Comparison of ENCODE assay signal across 17 cellular contexts in genomic region chr18:10420561-10421352, GRCh38. TPM values are rescaled to one million over a fixed set of nuclear protein-coding genes. Genes with fewer than 3 reads are reported as not detected.
DNase-seq lines count a peak whose midpoint lies in the region; ATAC-seq, FAIRE-seq and TF ChIP-seq lines count a peak whose summit lies in the region.
"Had no signal": no experiment of that assay in that cellular context is flagged by ENCODE, and none has a peak within 500 bp of the region (broad histone marks: within the 10 kb centered on the region; RNA-seq: fewer than 3 reads in every experiment).

No MANE protein-coding gene starts in this region.

- no peak overlapping the region for H2AFZ ChIP-seq in H1 (ENCODE audit: low read length)
- H2AFZ ChIP-seq in mesenchymal stem cell (ENCODE audit: low read depth, low read length) = no peak overlapping the region
- H2AFZ ChIP-seq: hepatocyte had no signal

- H3K18ac ChIP-seq in H1 (ENCODE audit: extremely low read depth, low read length) = no peak overlapping the region
- H3K18ac ChIP-seq in mesenchymal stem cell (ENCODE audit: low read depth in 1 of 2, low read length in 2 of 2) = peak overlapping the region in 1 of 2 experiments; percentile 48

- no peak overlapping the region for H4K91ac ChIP-seq in H1 (replicated peaks; ENCODE audit: insufficient read length, low read length)
- no peak overlapping the region for H4K91ac ChIP-seq in mesenchymal stem cell (ENCODE audit: low read length)

- ATAC-seq in activated T-cell treated with anti-CD3 and anti-CD28 coated beads, Interleukin-2, amount 50 U/mL, for 72 hours (replicated peaks in 1 of 2) = no peak
- no peak for ATAC-seq in HG03520 (IDR thresholded peaks at IDR 0.05; ENCODE audit: unreplicated experiment)
- ATAC-seq: activated CD8-positive, alpha-beta T cell treated with anti-CD3 and anti-CD28 coated beads for 36 hours had no signal

- H3K79me1 ChIP-seq in H1 (ENCODE audit: low read depth, low read length) (no peaks in the 10 kb centered on the region), mesenchymal stem cell (replicated peaks; ENCODE audit: low read length, poor library complexity, severe bottlenecking) (no peaks in the 10 kb centered on the region)

- CTCF ChIA-PET in H1 (lab: Charles Lee; ENCODE audit: partially characterized antibody) = interaction anchor here (0.8 kb wide), 1 partner anchor 70 kb away, joined by 3 read pairs; no protein-coding TSS in a partner anchor

- H2BK12ac ChIP-seq in H1 (ENCODE audit: low read depth, low read length) = no peak overlapping the region
- H2BK12ac ChIP-seq in mesenchymal stem cell (ENCODE audit: low read length in 2 of 2) = no peak overlapping the region

- H4K8ac ChIP-seq in H1 (ENCODE audit: extremely low read depth, insufficient read depth, low read length) (no peak overlapping the region), mesenchymal stem cell (ENCODE audit: low read length) (no peak overlapping the region)

- H3K23me2 ChIP-seq in H1 (ENCODE audit: low read depth, low read length) = no peaks in the 10 kb centered on the region

- H3K56ac ChIP-seq in H1 (replicated peaks; ENCODE audit: insufficient read length, low read depth, low read length) = peak overlapping the region; percentile 22

- H3K4me1 ChIP-seq in H1 (replicated peaks in 1 of 4; ENCODE audit: control insufficient read depth in 3 of 4, insufficient read depth in 4 of 4, low read length in 3 of 4) (no peaks in the 10 kb centered on the region), mesenchymal stem cell (ENCODE audit: control insufficient read depth, insufficient read depth, low read depth, low read length) (no peaks in the 10 kb centered on the region), colonic mucosa (no peaks in the 10 kb centered on the region)

- H2BK5ac ChIP-seq in H1 (ENCODE audit: low read depth, low read length) (no peak overlapping the region), mesenchymal stem cell (ENCODE audit: low read depth, low read length, poor library complexity, severe bottlenecking) (no peak overlapping the region)

- POLR2A ChIA-PET in H1 (lab: Charles Lee; ENCODE audit: partially characterized antibody) = interaction anchor here (0.6 kb wide), 1 partner anchor 11 kb away, joined by 4 read pairs; no protein-coding TSS in a partner anchor

- no peak for TF ChIP-seq RAD21 in H1 (IDR thresholded peaks at IDR 0.05 in 1 of 2, conservative IDR thresholded peaks at IDR 0.05 in 1 of 2; ENCODE audit: low read depth in 2 of 2, low read length in 2 of 2)

- no peak overlapping the region for H3K27ac ChIP-seq in H1 (ENCODE audit: low read depth, low read length)
- no peak overlapping the region for H3K27ac ChIP-seq in mesenchymal stem cell (ENCODE audit: low read length, poor library complexity, severe bottlenecking)
- no peak overlapping the region for H3K27ac ChIP-seq in colonic mucosa
- H3K27ac ChIP-seq: hepatocyte, sigmoid colon had no signal

- H2AK5ac ChIP-seq in H1 (ENCODE audit: low read depth, low read length) = no peak overlapping the region
- no peak overlapping the region for H2AK5ac ChIP-seq in mesenchymal stem cell (ENCODE audit: low read length, severe bottlenecking)

- no peak overlapping the region for H3K4me3 ChIP-seq in H1 (ENCODE audit: extremely low read depth in 1 of 4, insufficient read depth in 2 of 4, low read depth in 3 of 4, low read length in 4 of 4)
- H3K4me3 ChIP-seq in mesenchymal stem cell (ENCODE audit: insufficient read depth in 1 of 2, low read depth in 1 of 2, low read length in 2 of 2) = peak overlapping the region in 1 of 2 experiments; percentile 16
- H3K4me3 ChIP-seq in colonic mucosa = no peak overlapping the region
- H3K4me3 ChIP-seq: hepatocyte, sigmoid colon had no signal

- H3K23ac ChIP-seq in H1 (ENCODE audit: insufficient read length) = no peak overlapping the region
- no peak overlapping the region for H3K23ac ChIP-seq in mesenchymal stem cell (ENCODE audit: low read length in 2 of 2)

- H4K20me1 ChIP-seq in H1 (replicated peaks in 1 of 2; ENCODE audit: control insufficient read depth in 1 of 2, insufficient read depth in 2 of 2, low read length in 2 of 2) = no peaks in the 10 kb centered on the region

- no peaks in the 10 kb centered on the region for H3K36me3 Mint-ChIP-seq in activated T-cell treated with anti-CD3 and anti-CD28 coated beads, Interleukin-2, amount 50 U/mL, for 72 hours (ENCODE audit: insufficient read depth in 2 of 2)

- H3K9me3 ChIP-seq in H1 (ENCODE audit: insufficient read depth in 2 of 2, low read depth in 1 of 2, low read length in 1 of 2) = no peaks in the 10 kb centered on the region; a peak in 1 of 4 replicates
- peaks cover 11% of the 10 kb centered on the region for H3K9me3 ChIP-seq in mesenchymal stem cell (ENCODE audit: control insufficient read depth, low read length)
- no peaks in the 10 kb centered on the region for H3K9me3 ChIP-seq in colonic mucosa
- H3K9me3 ChIP-seq: sigmoid colon had no signal

- H3K27ac Mint-ChIP-seq in activated T-cell treated with anti-CD3 and anti-CD28 coated beads, Interleukin-2, amount 50 U/mL, for 72 hours = no peak overlapping the region
- H3K27ac Mint-ChIP-seq: activated CD8-positive, alpha-beta T cell treated with anti-CD3 and anti-CD28 coated beads for 36 hours; activated T-helper 1 cell treated with anti-CD3 and anti-CD28 coated beads, Interleukin-12 subunit alpha, Interleukin-12 subunit beta, Interleukin-2, Interleukin-4 antibody, amounts not matched to agents 30 ng/mL and 10 ng/mL and 1 ng/mL, durations not matched to agents 14 hours and 24 hours and 36 hours; B cell had no signal

- FAIRE-seq in H1 (lab: Jason Lieb, UNC) = no peak

- peak; percentile 7 for DNase-seq in Daoy (ENCODE audit: low read depth)
- peak; percentile 80 for DNase-seq in NCI-H226
- no peak for DNase-seq in H1 (ENCODE audit: low read depth in 1 of 2, low spot score in 2 of 2)
- DNase-seq in mesenchymal stem cell = no peak
- no peak for DNase-seq in activated T-cell treated with anti-CD3 and anti-CD28 coated beads, Interleukin-2, amount 50 U/mL, for 72 hours
- DNase-seq in colonic mucosa = no peak
- DNase-seq: activated CD8-positive, alpha-beta T cell treated with anti-CD3 and anti-CD28 coated beads for 36 hours; H7; left cardiac atrium; NCI-H2107; NCI-H748 treated with DMSO at 0.1 percent for 48 hours; occipital lobe; sigmoid colon had no signal

- TF ChIP-seq POLR2A in H1 (IDR thresholded peaks at IDR 0.05; ENCODE audit: control extremely low read depth in 1 of 2, low read depth in 2 of 2, low read length in 2 of 2) = no peak

- H3K27me3 ChIP-seq in H1 (replicated peaks in 1 of 4; ENCODE audit: control insufficient read depth in 3 of 4, extremely low read depth in 1 of 4, insufficient read depth in 3 of 4, low read length in 3 of 4) (no peaks in the 10 kb centered on the region), mesenchymal stem cell (ENCODE audit: control insufficient read depth in 1 of 2, insufficient read depth in 1 of 2, low read length in 2 of 2) (peaks cover 0 to 18% of the 10 kb centered on the region in 2 experiments), colonic mucosa (no peaks in the 10 kb centered on the region)
- H3K27me3 ChIP-seq: hepatocyte had no signal

- TF ChIP-seq CTCF in H1 (IDR thresholded peaks at IDR 0.05; ENCODE audit: control extremely low read depth in 1 of 3, insufficient read depth in 1 of 3, low read depth in 1 of 3, low read length in 3 of 3) (no peak), colonic mucosa (IDR thresholded peaks at IDR 0.05) (no peak)

- H3K79me2 ChIP-seq in H1 (ENCODE audit: control insufficient read depth in 1 of 2, insufficient read depth in 2 of 2, low read length in 2 of 2) = no peaks in the 10 kb centered on the region
- H3K79me2 ChIP-seq: hepatocyte had no signal

- H2BK120ac ChIP-seq in H1 (replicated peaks; ENCODE audit: low read depth, low read length) (no peak overlapping the region), mesenchymal stem cell (ENCODE audit: low read depth, low read length) (no peak overlapping the region)

- no peak overlapping the region for H3K9ac ChIP-seq in H1 (replicated peaks in 1 of 4; ENCODE audit: extremely low read depth in 1 of 4, low read depth in 3 of 4, low read length in 3 of 4)
- peak overlapping the region; percentile 49 for H3K9ac ChIP-seq in mesenchymal stem cell (ENCODE audit: low read length)
- no peak overlapping the region for H3K9ac ChIP-seq in colonic mucosa (ENCODE audit: low read depth in 2 of 2, low read length in 2 of 2)

- H2BK15ac ChIP-seq in H1 (ENCODE audit: low read length) (no peak overlapping the region), mesenchymal stem cell (ENCODE audit: low read depth, poor library complexity, severe bottlenecking) (no peak overlapping the region)

- H3K14ac ChIP-seq in H1 (ENCODE audit: insufficient read length) (no peak overlapping the region), mesenchymal stem cell (ENCODE audit: low read length in 2 of 2) (no peak overlapping the region)

- WGBS in H1 (ENCODE audit: extremely low coverage in 1 of 2, insufficient coverage in 1 of 2, insufficient read length in 1 of 2, insufficient replicate concordance in 2 of 2, low coverage in 1 of 2, low lambda C conversion rate in 2 of 2, missing lambda C conversion rate in 1 of 2), 2 experiments = 83% methylated on average over 5 of the region's 5 CpGs; no CpG with 5 or more reads in 1 of the 2 experiments
- 93% methylated on average over 4 of the region's 5 CpGs for WGBS in mesenchymal stem cell

- peaks cover 1 to 3% of the 10 kb centered on the region in 2 donors for H3K9me3 Mint-ChIP-seq in activated T-cell treated with anti-CD3 and anti-CD28 coated beads, Interleukin-2, amount 50 U/mL, for 72 hours
- H3K9me3 Mint-ChIP-seq: activated CD8-positive, alpha-beta T cell treated with anti-CD3 and anti-CD28 coated beads for 36 hours; activated T-helper 1 cell treated with anti-CD3 and anti-CD28 coated beads, Interleukin-12 subunit alpha, Interleukin-12 subunit beta, Interleukin-2, Interleukin-4 antibody, amounts not matched to agents 30 ng/mL and 10 ng/mL and 1 ng/mL, durations not matched to agents 14 hours and 24 hours and 36 hours had no signal

- TF ChIP-seq EP300 in H1 (IDR thresholded peaks at IDR 0.05; ENCODE audit: borderline replicate concordance in 1 of 2, low read depth in 2 of 2, low read length in 2 of 2) = no peak

- no peak overlapping the region for H2BK20ac ChIP-seq in H1 (ENCODE audit: low read length)

- no peak overlapping the region for H3K4me3 Mint-ChIP-seq in activated T-cell treated with anti-CD3 and anti-CD28 coated beads, Interleukin-2, amount 50 U/mL, for 72 hours
- H3K4me3 Mint-ChIP-seq: activated CD8-positive, alpha-beta T cell treated with anti-CD3 and anti-CD28 coated beads for 36 hours; activated T-helper 1 cell treated with anti-CD3 and anti-CD28 coated beads, Interleukin-12 subunit alpha, Interleukin-12 subunit beta, Interleukin-2, Interleukin-4 antibody, amounts not matched to agents 30 ng/mL and 10 ng/mL and 1 ng/mL, durations not matched to agents 14 hours and 24 hours and 36 hours; B cell had no signal

- H3K36me3 ChIP-seq in H1 (ENCODE audit: control insufficient read depth in 2 of 4, insufficient read depth in 4 of 4, low read length in 3 of 4) = no peaks in the 10 kb centered on the region
- no peaks in the 10 kb centered on the region for H3K36me3 ChIP-seq in mesenchymal stem cell (ENCODE audit: control insufficient read depth in 1 of 2, insufficient read depth in 2 of 2, low read depth in 1 of 2, low read length in 2 of 2)
- H3K36me3 ChIP-seq in colonic mucosa = no peaks in the 10 kb centered on the region
- H3K36me3 ChIP-seq: sigmoid colon had no signal

- H3K4ac ChIP-seq in H1 (replicated peaks; ENCODE audit: insufficient read length, low read depth, low read length) (no peak overlapping the region), mesenchymal stem cell (ENCODE audit: low read depth in 1 of 2, low read length in 2 of 2) (no peak overlapping the region)

- H3K4me2 ChIP-seq in H1 (ENCODE audit: insufficient read depth in 1 of 2, low read depth in 2 of 2, low read length in 2 of 2) = no peak overlapping the region
- no peak overlapping the region for H3K4me2 ChIP-seq in mesenchymal stem cell (ENCODE audit: low read length, poor library complexity, severe bottlenecking)
- H3K4me2 ChIP-seq: hepatocyte had no signal

- intact Hi-C loops in colonic mucosa (cut with DNase I) = no loop called here

- no peak overlapping the region for H4K5ac ChIP-seq in H1 (ENCODE audit: insufficient read length, low read depth, low read length)

- no peaks in the 10 kb centered on the region for H3K4me1 Mint-ChIP-seq in activated T-cell treated with anti-CD3 and anti-CD28 coated beads, Interleukin-2, amount 50 U/mL, for 72 hours (ENCODE audit: low read depth)
- H3K4me1 Mint-ChIP-seq: B cell had no signal

- peaks cover 11% of the 10 kb centered on the region for H3K27me3 Mint-ChIP-seq in activated T-cell treated with anti-CD3 and anti-CD28 coated beads, Interleukin-2, amount 50 U/mL, for 72 hours (ENCODE audit: low read depth)

RNA-seq across cellular contexts. Expression of gene APCDD1, which starts 33.7 kb away (rescaled TPM):
- total RNA-seq in Daoy (2014; rRNA removed; shearing (Covaris generic)) = 0.23 and 0.80 TPM in 2 replicates
- total RNA-seq in H1 (2021; fragmentation: NEBNext Ultra II Directional; extraction: Animal tissue kit (Norgen Biotek cat#: 25700)) = 2.6 and 3.0 TPM in 2 replicates
- 2.5 and 3.6 TPM in 2 replicates for polyA plus RNA-seq in H1 (2011; rRNA removed)
- polyA plus RNA-seq in H1 (2011; cell fraction: cytosol; rRNA removed) = 3.0 TPM
- polyA plus RNA-seq in H1 (2011; cell fraction: nucleus; rRNA removed) = 6.5 TPM
- polyA plus RNA-seq in H1 (2012, experiment 1 of 2) = 1.9 to 5.4 TPM (median 4.1 TPM) in 4 replicates
- 1.2 TPM for polyA plus RNA-seq in H1 (2012, experiment 2 of 2)
- 1.2 TPM for polyA plus RNA-seq in H1 (2013, experiment 1 of 2)
- polyA plus RNA-seq in H1 (2013, experiment 2 of 2) = 1.3 TPM
- 3.6 and 8.0 TPM in 2 replicates for polyA minus RNA-seq in H1 (2011; rRNA and poly(A)+ RNA removed)
- polyA minus RNA-seq in H1 (2011; cell fraction: cytosol; rRNA and poly(A)+ RNA removed) = 3.2 TPM
- polyA minus RNA-seq in H1 (2011; cell fraction: nucleus; rRNA and poly(A)+ RNA removed) = 4.3 TPM
- 19.1 TPM for polyA plus RNA-seq in mesenchymal stem cell (2013, experiment 1 of 2)
- polyA plus RNA-seq in mesenchymal stem cell (2013, experiment 2 of 2) = 20.6 TPM
- not detected for total RNA-seq in activated T-cell treated with anti-CD3 and anti-CD28 coated beads, Interleukin-2, amount 50 U/mL, for 72 hours
- 10 to 100 TPM in 1 of 2 donors, 1 to 10 TPM in 1; 5.6 to 10.7 TPM for total RNA-seq in colonic mucosa
- total RNA-seq: activated CD8-positive, alpha-beta T cell treated with anti-CD3 and anti-CD28 coated beads for 36 hours; activated T-helper 1 cell treated with anti-CD3 and anti-CD28 coated beads, Interleukin-12 subunit alpha, Interleukin-12 subunit beta, Interleukin-2, Interleukin-4 antibody, amounts not matched to agents 30 ng/mL and 10 ng/mL and 1 ng/mL, durations not matched to agents 14 hours and 24 hours and 36 hours had no signal

Comparison
In these comparisons a context has a peak if more than half of its experiments do, and no peak if none do; other contexts are left out.
1. DNase-seq: peak in Daoy (single experiment) and NCI-H226 (single experiment); none in H1 (0 of 2), mesenchymal stem cell (single experiment), activated T-cell treated with anti-CD3 and anti-CD28 coated beads, Interleukin-2, amount 50 U/mL, for 72 hours (0 of 2) and colonic mucosa (single experiment).